ENCODE assay signal across 16 cellular contexts in the genomic region with DNA sequence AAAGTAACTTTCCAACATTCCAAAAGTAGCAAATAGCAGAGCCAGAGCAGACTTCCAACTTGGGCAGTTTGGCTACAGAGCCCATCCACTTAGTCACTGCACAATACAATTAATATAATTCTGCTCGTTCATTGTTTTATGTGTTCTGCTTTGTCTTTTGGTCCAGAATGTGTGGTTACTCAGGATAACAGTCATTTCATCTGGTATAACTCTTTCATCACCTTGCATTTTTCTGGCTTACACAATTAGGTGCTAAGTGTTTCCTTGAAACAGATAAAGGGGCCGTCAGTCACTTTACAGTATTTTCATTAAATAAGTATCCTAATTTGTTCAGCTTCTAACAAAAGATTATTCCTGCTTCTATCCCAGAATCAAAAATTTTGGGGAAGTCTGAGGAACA.
DNase-seq lines count a peak whose midpoint lies in the region; ATAC-seq and TF ChIP-seq lines count a peak whose summit lies in the region.
"Had no signal": no experiment of that assay in that cellular context is flagged by ENCODE, and none has a peak within 500 bp of the region (broad histone marks: within the 10 kb centered on the region; RNA-seq: fewer than 3 reads in every experiment).

No MANE protein-coding gene starts in this region.

- no peak for TF ChIP-seq CTCF in cardiac fibroblast (IDR thresholded peaks at IDR 0.05; ENCODE audit: low read depth, low read length)
- no peak for TF ChIP-seq CTCF in neutrophil (IDR thresholded peaks at IDR 0.05)

- no peaks in the 10 kb centered on the region for H3K9me3 Mint-ChIP-seq in activated T-cell treated with anti-CD3 and anti-CD28 coated beads, Interleukin-2, amount 50 U/mL, for 4 hours

- no peaks in the 10 kb centered on the region for H3K36me3 Mint-ChIP-seq in activated T-cell treated with anti-CD3 and anti-CD28 coated beads, Interleukin-2, amount 50 U/mL, for 4 hours (ENCODE audit: insufficient read depth)

- peak overlapping the region; percentile 2 for H3K4me2 ChIP-seq in GM23248 (ENCODE audit: unreplicated experiment)
- H3K4me2 ChIP-seq: BLaER1 had no signal

- DNase-seq in AG20443 (ENCODE audit: low spot score) (peak; percentile 33), GM23248 (peak; percentile 65), cardiac fibroblast (ENCODE audit: low read depth in 2 of 2) (peak; percentile 49 to 55), iPS-NIHi11 (ENCODE audit: low spot score) (no peak)
- no peak for DNase-seq in activated T-cell treated with anti-CD3 and anti-CD28 coated beads, Interleukin-2, amount 50 U/mL, for 4 hours
- DNase-seq: DMS 273 treated with DMSO at 0.1 percent for 48 hours, NCI-H1092 treated with DMSO at 0.1 percent for 48 hours, NCI-H1694 treated with DMSO at 0.1 percent for 48 hours, NCI-H446, NCI-H748 treated with DMSO at 0.1 percent for 48 hours, Peyer's patch, SHP77 had no signal

- H4K20me1 ChIP-seq in GM23248 (ENCODE audit: insufficient read depth) = peaks cover 13% of the 10 kb centered on the region

- no peak overlapping the region for H2AFZ ChIP-seq in GM23248

- 14 to 15% methylated on average over 2 of the region's 2 CpGs for WGBS in GM23248 (ENCODE audit: low coverage in 1 of 2, low lambda C conversion rate in 2 of 2, missing lambda C conversion rate in 2 of 2), 2 experiments

- 0 out of 2 replicates have a peak overlapping the region, but pooled peaks have one; percentile 6 for H3K9ac ChIP-seq in GM23248
- H3K9ac ChIP-seq: BLaER1 had no signal

- H3F3A ChIP-seq in GM23248 (ENCODE audit: insufficient read depth) = peaks cover 29% of the 10 kb centered on the region

- H3K27ac ChIP-seq in GM23248 = peak overlapping the region; percentile 32
- peak overlapping the region; percentile 13 for H3K27ac ChIP-seq in neutrophil
- H3K27ac ChIP-seq: BLaER1, Peyer's patch had no signal

- H3K27me3 ChIP-seq in GM23248 (replicated peaks; ENCODE audit: insufficient read depth) (no peaks in the 10 kb centered on the region), neutrophil (no peaks in the 10 kb centered on the region)
- H3K27me3 ChIP-seq: BLaER1, Peyer's patch had no signal

- peaks cover 39% of the 10 kb centered on the region for H3K79me2 ChIP-seq in GM23248 (ENCODE audit: insufficient read depth)

- H3K36me3 ChIP-seq in GM23248 (ENCODE audit: low read depth) (0 out of 2 replicates have a peak, but pooled peaks cover 4% of the 10 kb centered on the region), neutrophil (no peaks in the 10 kb centered on the region)
- H3K36me3 ChIP-seq: HAP-1, Peyer's patch had no signal

- H3K4me1 Mint-ChIP-seq in activated T-cell treated with anti-CD3 and anti-CD28 coated beads, Interleukin-2, amount 50 U/mL, for 4 hours (ENCODE audit: low read depth) = peaks cover 5% of the 10 kb centered on the region

- in situ Hi-C loops in GM23248 (cut with MboI) = no loop called here

- no peak overlapping the region for H3K4me3 ChIP-seq in GM23248
- no peak overlapping the region for H3K4me3 ChIP-seq in cardiac fibroblast (replicated peaks in 1 of 2; ENCODE audit: low read depth in 2 of 2, low read length in 2 of 2)
- no peak overlapping the region for H3K4me3 ChIP-seq in neutrophil (ENCODE audit: low read depth in 1 of 2, low read length in 1 of 2)
- H3K4me3 ChIP-seq: BLaER1, HAP-1, Peyer's patch had no signal

- H3K9me2 ChIP-seq in GM23248 (ENCODE audit: insufficient read depth) = no peaks in the 10 kb centered on the region

- H3K4me1 ChIP-seq in GM23248 (ENCODE audit: insufficient read depth) (peaks cover 15% of the 10 kb centered on the region), neutrophil (ENCODE audit: control insufficient read depth in 1 of 2, insufficient read depth in 1 of 2, low read depth in 1 of 2, low read length in 1 of 2) (peaks cover 8 to 18% of the 10 kb centered on the region in 2 experiments)
- H3K4me1 ChIP-seq: BLaER1, Peyer's patch had no signal

- no peaks in the 10 kb centered on the region for H3K27me3 Mint-ChIP-seq in activated T-cell treated with anti-CD3 and anti-CD28 coated beads, Interleukin-2, amount 50 U/mL, for 4 hours (ENCODE audit: low read depth)

- ATAC-seq in GM19328 (IDR thresholded peaks at IDR 0.05; ENCODE audit: unreplicated experiment) = no peak
- ATAC-seq in activated T-cell treated with anti-CD3 and anti-CD28 coated beads, Interleukin-2, amount 50 U/mL, for 4 hours = no peak

- H3K9me3 ChIP-seq in GM23248 (ENCODE audit: low read depth) (no peaks in the 10 kb centered on the region), neutrophil (no peaks in the 10 kb centered on the region)
- H3K9me3 ChIP-seq: HAP-1, Peyer's patch had no signal

- H3K4me3 Mint-ChIP-seq in activated T-cell treated with anti-CD3 and anti-CD28 coated beads, Interleukin-2, amount 50 U/mL, for 4 hours = no peak overlapping the region

Comparison
In these comparisons a context has a peak if more than half of its experiments do, and no peak if none do; other contexts are left out.
1. DNase-seq: peak in AG20443 (single experiment), GM23248 (single experiment) and cardiac fibroblast (2 of 2); none in activated T-cell treated with anti-CD3 and anti-CD28 coated beads, Interleukin-2, amount 50 U/mL, for 4 hours (single experiment) and iPS-NIHi11 (single experiment).